1 cellular context compared by ENCODE assay signal in the genomic region with DNA sequence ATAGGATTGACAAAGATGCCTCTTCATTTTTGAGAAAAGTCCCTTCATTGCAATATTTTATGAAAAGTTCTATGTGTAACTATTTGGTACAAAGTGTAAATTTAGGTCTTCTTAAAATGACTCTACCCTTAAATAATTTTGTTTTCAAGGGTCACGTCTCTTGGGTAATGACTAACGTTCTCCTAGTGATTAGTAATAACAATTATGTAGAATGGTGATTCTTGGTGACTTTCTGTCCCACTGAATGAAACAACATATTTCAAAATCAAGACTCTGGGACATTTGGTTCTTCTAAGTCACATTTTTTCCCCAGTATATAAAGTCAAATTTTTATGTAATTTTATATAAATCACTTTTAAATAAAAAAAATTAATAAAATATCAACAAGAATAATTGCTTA.
TF ChIP-seq lines count a peak whose summit lies in the region.

No MANE protein-coding gene starts in this region.

TF ChIP-seq in WTC11, 78 proteins besides CTCF, POLR2A, EP300 and RAD21 (continued from another document):
- TF ChIP-seq GRHL2 (CRISPR knock-in tag; IDR thresholded peaks at IDR 0.05; ENCODE audit: insufficient replicate concordance, severe bottlenecking) (no peak), TEAD4 (CRISPR knock-in tag; IDR thresholded peaks at IDR 0.05) (no peak)
- TF ChIP-seq, protein P1, sequence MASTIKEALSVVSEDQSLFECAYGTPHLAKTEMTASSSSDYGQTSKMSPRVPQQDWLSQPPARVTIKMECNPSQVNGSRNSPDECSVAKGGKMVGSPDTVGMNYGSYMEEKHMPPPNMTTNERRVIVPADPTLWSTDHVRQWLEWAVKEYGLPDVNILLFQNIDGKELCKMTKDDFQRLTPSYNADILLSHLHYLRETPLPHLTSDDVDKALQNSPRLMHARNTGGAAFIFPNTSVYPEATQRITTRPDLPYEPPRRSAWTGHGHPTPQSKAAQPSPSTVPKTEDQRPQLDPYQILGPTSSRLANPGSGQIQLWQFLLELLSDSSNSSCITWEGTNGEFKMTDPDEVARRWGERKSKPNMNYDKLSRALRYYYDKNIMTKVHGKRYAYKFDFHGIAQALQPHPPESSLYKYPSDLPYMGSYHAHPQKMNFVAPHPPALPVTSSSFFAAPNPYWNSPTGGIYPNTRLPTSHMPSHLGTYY (CRISPR knock-in tag; IDR thresholded peaks at IDR 0.05): no peak
